ENCODE assay signal across 15 cellular contexts in the genomic region with DNA sequence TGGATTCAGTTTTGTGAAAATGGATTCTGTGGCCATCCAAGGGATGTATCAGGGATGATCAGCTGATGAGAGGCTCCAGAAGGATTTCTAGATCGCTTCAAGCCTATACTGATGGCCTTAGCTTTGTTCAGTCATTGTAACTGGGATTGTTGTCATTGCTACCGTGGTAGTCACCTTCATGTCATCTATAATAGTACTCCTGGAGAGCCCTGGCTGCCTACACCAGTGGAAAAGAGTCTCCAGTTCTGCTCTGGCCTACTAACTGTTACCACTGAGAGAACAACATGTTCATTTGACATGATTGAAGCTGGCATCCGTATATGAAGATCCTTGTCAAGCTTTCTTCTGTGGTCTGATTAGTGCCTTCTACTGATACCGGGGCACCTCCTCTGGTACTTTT.
"Had no signal": no experiment of that assay in that cellular context is flagged by ENCODE, and none has a peak within 500 bp of the region (broad histone marks: within the 10 kb centered on the region; RNA-seq: fewer than 3 reads in every experiment).

No MANE protein-coding gene starts in this region.

- H3K4me3 ChIP-seq: coronary artery, dorsolateral prefrontal cortex, esophagus squamous epithelium, gastroesophageal sphincter, heart right ventricle, left lung, lower lobe of right lung, mucosa of descending colon had no signal

- H3K4me1 ChIP-seq: esophagus squamous epithelium, gastroesophageal sphincter, heart right ventricle, left lung, lower lobe of right lung had no signal

- H3K27ac ChIP-seq: coronary artery, dorsolateral prefrontal cortex, esophagus squamous epithelium, gastroesophageal sphincter, heart right ventricle, left lung, lower lobe of right lung had no signal

- H3K9me3 ChIP-seq: esophagus squamous epithelium, heart right ventricle, left lung, lower lobe of right lung, mucosa of descending colon had no signal

- H3K27me3 ChIP-seq: dorsolateral prefrontal cortex, esophagus squamous epithelium, gastroesophageal sphincter, heart right ventricle, left lung had no signal

- ATAC-seq: gastroesophageal sphincter, left cardiac atrium, left lung, lower lobe of right lung, mucosa of descending colon had no signal

- H3K4me3 Mint-ChIP-seq: mesothelial cell of epicardium had no signal

- DNase-seq: dorsolateral prefrontal cortex; effector CD4-positive, alpha-beta T cell; effector memory CD4-positive, alpha-beta T cell; esophagus squamous epithelium; foreskin melanocyte; heart right ventricle; hippocampal formation; left cardiac atrium; left lung; lower lobe of right lung; mesenchymal stem cell; mucosa of descending colon had no signal
